In the genomic region with DNA sequence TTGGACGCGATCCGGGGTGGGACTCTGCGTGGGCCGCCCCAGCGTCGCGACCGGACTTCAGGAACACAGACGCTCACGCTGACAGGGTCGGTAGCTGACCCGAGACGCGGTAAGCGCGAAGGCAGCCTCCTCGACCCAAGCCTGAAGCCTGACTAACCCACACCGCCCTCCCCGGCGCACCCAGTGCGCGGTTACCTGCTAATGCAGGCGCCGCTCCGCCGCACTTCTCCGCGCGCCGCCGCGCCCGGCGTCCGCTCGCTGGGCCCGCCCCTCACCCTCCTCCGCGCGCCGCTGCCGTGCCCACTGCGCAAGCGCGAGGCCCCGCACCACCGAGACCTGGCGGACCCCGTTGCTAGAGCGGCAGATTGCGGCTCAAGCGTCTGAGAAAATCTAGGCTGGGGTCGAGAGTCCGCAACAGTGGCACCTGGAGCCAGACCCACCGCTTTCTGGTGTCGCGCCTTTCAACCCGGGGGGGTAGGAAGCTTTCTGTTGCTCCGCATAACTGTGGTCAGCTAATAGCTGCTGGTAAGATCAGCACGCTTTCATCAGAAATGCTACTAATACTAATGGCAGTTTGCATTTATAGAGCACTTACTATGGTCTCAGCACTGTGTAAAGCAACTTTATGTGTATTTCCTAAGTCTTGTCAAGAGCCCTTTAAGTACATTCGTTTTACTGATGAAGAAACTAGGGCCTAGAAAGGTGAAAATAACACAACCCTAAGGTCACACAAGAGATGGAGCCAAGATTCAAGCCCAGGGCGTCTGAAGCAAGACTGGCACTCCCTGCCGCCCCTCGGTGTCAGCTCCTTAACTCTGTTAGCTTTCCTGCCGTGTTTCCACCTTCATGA, we compare ENCODE assay signal across 1 cellular context.
TF ChIP-seq lines count a peak whose summit lies in the region.

A gene with protein sequence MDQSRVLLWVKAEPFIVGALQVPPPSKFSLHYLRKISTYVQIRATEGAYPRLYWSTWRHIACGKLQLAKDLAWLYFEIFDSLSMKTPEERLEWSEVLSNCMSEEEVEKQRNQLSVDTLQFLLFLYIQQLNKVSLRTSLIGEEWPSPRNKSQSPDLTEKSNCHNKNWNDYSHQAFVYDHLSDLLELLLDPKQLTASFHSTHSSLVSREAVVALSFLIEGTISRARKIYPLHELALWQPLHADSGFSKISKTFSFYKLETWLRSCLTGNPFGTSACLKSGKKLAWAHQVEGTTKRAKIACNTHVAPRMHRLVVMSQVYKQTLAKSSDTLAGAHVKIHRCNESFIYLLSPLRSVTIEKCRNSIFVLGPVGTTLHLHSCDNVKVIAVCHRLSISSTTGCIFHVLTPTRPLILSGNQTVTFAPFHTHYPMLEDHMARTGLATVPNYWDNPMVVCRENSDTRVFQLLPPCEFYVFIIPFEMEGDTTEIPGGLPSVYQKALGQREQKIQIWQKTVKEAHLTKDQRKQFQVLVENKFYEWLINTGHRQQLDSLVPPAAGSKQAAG (minus strand): TSS at position 268 of the 850 bp plus-strand sequence. CDS start 3,010 bp downstream, outside the sequence.

TF ChIP-seq in HepG2, 621 proteins besides CTCF, POLR2A, EP300 and RAD21 (continued from another document and continues in another):
- TF ChIP-seq, protein P1, sequence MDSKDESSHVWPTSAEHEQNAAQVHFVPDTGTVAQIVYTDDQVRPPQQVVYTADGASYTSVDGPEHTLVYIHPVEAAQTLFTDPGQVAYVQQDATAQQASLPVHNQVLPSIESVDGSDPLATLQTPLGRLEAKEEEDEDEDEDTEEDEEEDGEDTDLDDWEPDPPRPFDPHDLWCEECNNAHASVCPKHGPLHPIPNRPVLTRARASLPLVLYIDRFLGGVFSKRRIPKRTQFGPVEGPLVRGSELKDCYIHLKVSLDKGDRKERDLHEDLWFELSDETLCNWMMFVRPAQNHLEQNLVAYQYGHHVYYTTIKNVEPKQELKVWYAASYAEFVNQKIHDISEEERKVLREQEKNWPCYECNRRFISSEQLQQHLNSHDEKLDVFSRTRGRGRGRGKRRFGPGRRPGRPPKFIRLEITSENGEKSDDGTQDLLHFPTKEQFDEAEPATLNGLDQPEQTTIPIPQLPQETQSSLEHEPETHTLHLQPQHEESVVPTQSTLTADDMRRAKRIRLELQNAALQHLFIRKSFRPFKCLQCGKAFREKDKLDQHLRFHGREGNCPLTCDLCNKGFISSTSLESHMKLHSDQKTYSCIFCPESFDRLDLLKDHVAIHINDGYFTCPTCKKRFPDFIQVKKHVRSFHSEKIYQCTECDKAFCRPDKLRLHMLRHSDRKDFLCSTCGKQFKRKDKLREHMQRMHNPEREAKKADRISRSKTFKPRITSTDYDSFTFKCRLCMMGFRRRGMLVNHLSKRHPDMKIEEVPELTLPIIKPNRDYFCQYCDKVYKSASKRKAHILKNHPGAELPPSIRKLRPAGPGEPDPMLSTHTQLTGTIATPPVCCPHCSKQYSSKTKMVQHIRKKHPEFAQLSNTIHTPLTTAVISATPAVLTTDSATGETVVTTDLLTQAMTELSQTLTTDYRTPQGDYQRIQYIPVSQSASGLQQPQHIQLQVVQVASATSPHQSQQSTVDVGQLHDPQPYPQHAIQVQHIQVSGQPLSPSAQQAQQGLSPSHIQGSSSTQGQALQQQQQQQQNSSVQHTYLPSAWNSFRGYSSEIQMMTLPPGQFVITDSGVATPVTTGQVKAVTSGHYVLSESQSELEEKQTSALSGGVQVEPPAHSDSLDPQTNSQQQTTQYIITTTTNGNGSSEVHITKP (CRISPR knock-in tag; IDR thresholded peaks at IDR 0.05; ENCODE audit: low read depth), result no peak
- TF ChIP-seq, protein P2, sequence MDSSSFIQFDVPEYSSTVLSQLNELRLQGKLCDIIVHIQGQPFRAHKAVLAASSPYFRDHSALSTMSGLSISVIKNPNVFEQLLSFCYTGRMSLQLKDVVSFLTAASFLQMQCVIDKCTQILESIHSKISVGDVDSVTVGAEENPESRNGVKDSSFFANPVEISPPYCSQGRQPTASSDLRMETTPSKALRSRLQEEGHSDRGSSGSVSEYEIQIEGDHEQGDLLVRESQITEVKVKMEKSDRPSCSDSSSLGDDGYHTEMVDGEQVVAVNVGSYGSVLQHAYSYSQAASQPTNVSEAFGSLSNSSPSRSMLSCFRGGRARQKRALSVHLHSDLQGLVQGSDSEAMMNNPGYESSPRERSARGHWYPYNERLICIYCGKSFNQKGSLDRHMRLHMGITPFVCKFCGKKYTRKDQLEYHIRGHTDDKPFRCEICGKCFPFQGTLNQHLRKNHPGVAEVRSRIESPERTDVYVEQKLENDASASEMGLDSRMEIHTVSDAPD (CRISPR knock-in tag; IDR thresholded peaks at IDR 0.05), result no peak
- TF ChIP-seq, protein P3, sequence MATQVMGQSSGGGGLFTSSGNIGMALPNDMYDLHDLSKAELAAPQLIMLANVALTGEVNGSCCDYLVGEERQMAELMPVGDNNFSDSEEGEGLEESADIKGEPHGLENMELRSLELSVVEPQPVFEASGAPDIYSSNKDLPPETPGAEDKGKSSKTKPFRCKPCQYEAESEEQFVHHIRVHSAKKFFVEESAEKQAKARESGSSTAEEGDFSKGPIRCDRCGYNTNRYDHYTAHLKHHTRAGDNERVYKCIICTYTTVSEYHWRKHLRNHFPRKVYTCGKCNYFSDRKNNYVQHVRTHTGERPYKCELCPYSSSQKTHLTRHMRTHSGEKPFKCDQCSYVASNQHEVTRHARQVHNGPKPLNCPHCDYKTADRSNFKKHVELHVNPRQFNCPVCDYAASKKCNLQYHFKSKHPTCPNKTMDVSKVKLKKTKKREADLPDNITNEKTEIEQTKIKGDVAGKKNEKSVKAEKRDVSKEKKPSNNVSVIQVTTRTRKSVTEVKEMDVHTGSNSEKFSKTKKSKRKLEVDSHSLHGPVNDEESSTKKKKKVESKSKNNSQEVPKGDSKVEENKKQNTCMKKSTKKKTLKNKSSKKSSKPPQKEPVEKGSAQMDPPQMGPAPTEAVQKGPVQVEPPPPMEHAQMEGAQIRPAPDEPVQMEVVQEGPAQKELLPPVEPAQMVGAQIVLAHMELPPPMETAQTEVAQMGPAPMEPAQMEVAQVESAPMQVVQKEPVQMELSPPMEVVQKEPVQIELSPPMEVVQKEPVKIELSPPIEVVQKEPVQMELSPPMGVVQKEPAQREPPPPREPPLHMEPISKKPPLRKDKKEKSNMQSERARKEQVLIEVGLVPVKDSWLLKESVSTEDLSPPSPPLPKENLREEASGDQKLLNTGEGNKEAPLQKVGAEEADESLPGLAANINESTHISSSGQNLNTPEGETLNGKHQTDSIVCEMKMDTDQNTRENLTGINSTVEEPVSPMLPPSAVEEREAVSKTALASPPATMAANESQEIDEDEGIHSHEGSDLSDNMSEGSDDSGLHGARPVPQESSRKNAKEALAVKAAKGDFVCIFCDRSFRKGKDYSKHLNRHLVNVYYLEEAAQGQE (IDR thresholded peaks at IDR 0.05; ENCODE audit: borderline replicate concordance in 1 of 2, low read depth in 1 of 2, low read length in 2 of 2), result peak in 1 of 2 experiments; percentile 49; a peak in 1 of 4 replicates
- TF ChIP-seq ZNF230 (CRISPR knock-in tag; IDR thresholded peaks at IDR 0.05) (peak; percentile 66; the same call in 1 of the 2 replicates), GFI1 (CRISPR knock-in tag; IDR thresholded peaks at IDR 0.05; ENCODE audit: borderline replicate concordance) (peak; percentile 48; the same call in 1 of the 2 replicates), TCF7 (IDR thresholded peaks at IDR 0.05; ENCODE audit: low read depth) (no peak), ZNF430 (CRISPR knock-in tag; IDR thresholded peaks at IDR 0.05) (peak; percentile 73; the same call in 1 of the 2 replicates), SRF (IDR thresholded peaks at IDR 0.05; ENCODE audit: low read depth, low read length) (no peak), NFYC (CRISPR knock-in tag; IDR thresholded peaks at IDR 0.05) (peak; percentile 61), ZNF10 (CRISPR knock-in tag; IDR thresholded peaks at IDR 0.05; ENCODE audit: borderline replicate concordance, low read depth) (no peak), MIXL1 (CRISPR knock-in tag; IDR thresholded peaks at IDR 0.05) (no peak), ZNF317 (CRISPR knock-in tag; IDR thresholded peaks at IDR 0.05) (no peak), ZNF567 (CRISPR knock-in tag; IDR thresholded peaks at IDR 0.05; ENCODE audit: borderline replicate concordance) (0 out of 2 replicates have a peak, but pooled peaks have one; percentile 54), ZNF282 (IDR thresholded peaks at IDR 0.05; ENCODE audit: partially characterized antibody) (no peak), MAFG (CRISPR knock-in tag; IDR thresholded peaks at IDR 0.05) (no peak), ZNF253 (CRISPR knock-in tag; IDR thresholded peaks at IDR 0.05; ENCODE audit: borderline replicate concordance) (no peak; the same call in 1 of the 2 replicates)
- TF ChIP-seq, protein P4, sequence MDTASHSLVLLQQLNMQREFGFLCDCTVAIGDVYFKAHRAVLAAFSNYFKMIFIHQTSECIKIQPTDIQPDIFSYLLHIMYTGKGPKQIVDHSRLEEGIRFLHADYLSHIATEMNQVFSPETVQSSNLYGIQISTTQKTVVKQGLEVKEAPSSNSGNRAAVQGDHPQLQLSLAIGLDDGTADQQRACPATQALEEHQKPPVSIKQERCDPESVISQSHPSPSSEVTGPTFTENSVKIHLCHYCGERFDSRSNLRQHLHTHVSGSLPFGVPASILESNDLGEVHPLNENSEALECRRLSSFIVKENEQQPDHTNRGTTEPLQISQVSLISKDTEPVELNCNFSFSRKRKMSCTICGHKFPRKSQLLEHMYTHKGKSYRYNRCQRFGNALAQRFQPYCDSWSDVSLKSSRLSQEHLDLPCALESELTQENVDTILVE (CRISPR knock-in tag; IDR thresholded peaks at IDR 0.05), result peak; percentile 66
- TF ChIP-seq, protein P5, sequence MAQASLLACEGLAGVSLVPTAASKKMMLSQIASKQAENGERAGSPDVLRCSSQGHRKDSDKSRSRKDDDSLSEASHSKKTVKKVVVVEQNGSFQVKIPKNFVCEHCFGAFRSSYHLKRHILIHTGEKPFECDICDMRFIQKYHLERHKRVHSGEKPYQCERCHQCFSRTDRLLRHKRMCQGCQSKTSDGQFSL (CRISPR knock-in tag; IDR thresholded peaks at IDR 0.05), result no peak
- TF ChIP-seq, protein P6, sequence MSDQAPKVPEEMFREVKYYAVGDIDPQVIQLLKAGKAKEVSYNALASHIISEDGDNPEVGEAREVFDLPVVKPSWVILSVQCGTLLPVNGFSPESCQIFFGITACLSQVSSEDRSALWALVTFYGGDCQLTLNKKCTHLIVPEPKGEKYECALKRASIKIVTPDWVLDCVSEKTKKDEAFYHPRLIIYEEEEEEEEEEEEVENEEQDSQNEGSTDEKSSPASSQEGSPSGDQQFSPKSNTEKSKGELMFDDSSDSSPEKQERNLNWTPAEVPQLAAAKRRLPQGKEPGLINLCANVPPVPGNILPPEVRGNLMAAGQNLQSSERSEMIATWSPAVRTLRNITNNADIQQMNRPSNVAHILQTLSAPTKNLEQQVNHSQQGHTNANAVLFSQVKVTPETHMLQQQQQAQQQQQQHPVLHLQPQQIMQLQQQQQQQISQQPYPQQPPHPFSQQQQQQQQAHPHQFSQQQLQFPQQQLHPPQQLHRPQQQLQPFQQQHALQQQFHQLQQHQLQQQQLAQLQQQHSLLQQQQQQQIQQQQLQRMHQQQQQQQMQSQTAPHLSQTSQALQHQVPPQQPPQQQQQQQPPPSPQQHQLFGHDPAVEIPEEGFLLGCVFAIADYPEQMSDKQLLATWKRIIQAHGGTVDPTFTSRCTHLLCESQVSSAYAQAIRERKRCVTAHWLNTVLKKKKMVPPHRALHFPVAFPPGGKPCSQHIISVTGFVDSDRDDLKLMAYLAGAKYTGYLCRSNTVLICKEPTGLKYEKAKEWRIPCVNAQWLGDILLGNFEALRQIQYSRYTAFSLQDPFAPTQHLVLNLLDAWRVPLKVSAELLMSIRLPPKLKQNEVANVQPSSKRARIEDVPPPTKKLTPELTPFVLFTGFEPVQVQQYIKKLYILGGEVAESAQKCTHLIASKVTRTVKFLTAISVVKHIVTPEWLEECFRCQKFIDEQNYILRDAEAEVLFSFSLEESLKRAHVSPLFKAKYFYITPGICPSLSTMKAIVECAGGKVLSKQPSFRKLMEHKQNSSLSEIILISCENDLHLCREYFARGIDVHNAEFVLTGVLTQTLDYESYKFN (CRISPR knock-in tag; conservative IDR thresholded peaks at IDR 0.05), result peak; percentile 66
- TF ChIP-seq, protein P7, sequence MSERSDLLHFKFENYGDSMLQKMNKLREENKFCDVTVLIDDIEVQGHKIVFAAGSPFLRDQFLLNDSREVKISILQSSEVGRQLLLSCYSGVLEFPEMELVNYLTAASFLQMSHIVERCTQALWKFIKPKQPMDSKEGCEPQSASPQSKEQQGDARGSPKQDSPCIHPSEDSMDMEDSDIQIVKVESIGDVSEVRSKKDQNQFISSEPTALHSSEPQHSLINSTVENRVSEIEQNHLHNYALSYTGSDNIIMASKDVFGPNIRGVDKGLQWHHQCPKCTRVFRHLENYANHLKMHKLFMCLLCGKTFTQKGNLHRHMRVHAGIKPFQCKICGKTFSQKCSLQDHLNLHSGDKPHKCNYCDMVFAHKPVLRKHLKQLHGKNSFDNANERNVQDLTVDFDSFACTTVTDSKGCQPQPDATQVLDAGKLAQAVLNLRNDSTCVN (CRISPR knock-in tag; IDR thresholded peaks at IDR 0.05; ENCODE audit: borderline replicate concordance), result peak; percentile 92; the same call in 1 of the 2 replicates
- TF ChIP-seq, protein P8, sequence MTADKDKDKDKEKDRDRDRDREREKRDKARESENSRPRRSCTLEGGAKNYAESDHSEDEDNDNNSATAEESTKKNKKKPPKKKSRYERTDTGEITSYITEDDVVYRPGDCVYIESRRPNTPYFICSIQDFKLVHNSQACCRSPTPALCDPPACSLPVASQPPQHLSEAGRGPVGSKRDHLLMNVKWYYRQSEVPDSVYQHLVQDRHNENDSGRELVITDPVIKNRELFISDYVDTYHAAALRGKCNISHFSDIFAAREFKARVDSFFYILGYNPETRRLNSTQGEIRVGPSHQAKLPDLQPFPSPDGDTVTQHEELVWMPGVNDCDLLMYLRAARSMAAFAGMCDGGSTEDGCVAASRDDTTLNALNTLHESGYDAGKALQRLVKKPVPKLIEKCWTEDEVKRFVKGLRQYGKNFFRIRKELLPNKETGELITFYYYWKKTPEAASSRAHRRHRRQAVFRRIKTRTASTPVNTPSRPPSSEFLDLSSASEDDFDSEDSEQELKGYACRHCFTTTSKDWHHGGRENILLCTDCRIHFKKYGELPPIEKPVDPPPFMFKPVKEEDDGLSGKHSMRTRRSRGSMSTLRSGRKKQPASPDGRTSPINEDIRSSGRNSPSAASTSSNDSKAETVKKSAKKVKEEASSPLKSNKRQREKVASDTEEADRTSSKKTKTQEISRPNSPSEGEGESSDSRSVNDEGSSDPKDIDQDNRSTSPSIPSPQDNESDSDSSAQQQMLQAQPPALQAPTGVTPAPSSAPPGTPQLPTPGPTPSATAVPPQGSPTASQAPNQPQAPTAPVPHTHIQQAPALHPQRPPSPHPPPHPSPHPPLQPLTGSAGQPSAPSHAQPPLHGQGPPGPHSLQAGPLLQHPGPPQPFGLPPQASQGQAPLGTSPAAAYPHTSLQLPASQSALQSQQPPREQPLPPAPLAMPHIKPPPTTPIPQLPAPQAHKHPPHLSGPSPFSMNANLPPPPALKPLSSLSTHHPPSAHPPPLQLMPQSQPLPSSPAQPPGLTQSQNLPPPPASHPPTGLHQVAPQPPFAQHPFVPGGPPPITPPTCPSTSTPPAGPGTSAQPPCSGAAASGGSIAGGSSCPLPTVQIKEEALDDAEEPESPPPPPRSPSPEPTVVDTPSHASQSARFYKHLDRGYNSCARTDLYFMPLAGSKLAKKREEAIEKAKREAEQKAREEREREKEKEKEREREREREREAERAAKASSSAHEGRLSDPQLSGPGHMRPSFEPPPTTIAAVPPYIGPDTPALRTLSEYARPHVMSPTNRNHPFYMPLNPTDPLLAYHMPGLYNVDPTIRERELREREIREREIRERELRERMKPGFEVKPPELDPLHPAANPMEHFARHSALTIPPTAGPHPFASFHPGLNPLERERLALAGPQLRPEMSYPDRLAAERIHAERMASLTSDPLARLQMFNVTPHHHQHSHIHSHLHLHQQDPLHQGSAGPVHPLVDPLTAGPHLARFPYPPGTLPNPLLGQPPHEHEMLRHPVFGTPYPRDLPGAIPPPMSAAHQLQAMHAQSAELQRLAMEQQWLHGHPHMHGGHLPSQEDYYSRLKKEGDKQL (CRISPR knock-in tag; IDR thresholded peaks at IDR 0.05; ENCODE audit: low read depth), result no peak
